18 cellular contexts compared by ENCODE assay signal in genomic region chr16:14241631-14242030, GRCh38.
"Had no signal": no experiment of that assay in that cellular context is flagged by ENCODE, and none has a peak within 500 bp of the region (broad histone marks: within the 10 kb centered on the region; RNA-seq: fewer than 3 reads in every experiment).

No MANE protein-coding gene starts in this region.

- H3K4me1 ChIP-seq: gastroesophageal sphincter, lower lobe of right lung had no signal

- H3K27me3 ChIP-seq: dorsolateral prefrontal cortex, gastroesophageal sphincter had no signal

- DNase-seq: activated CD4-positive, alpha-beta T cell treated with anti-CD3 and anti-CD28 coated beads, Interleukin-2, amount 50 U/mL, for 1 hour; activated CD4-positive, CD25-positive, alpha-beta regulatory T cell treated with anti-CD3 and anti-CD28 coated beads, Interleukin-2, amount 50 U/mL, for 72 hours; activated CD8-positive, alpha-beta memory T cell treated with anti-CD3 and anti-CD28 coated beads, Interleukin-2, amount 50 U/mL, for 4 hours; activated naive CD4-positive, alpha-beta T cell treated with anti-CD3 and anti-CD28 coated beads for 36 hours; activated naive CD8-positive, alpha-beta T cell treated with anti-CD3 and anti-CD28 coated beads, Interleukin-2, amount 50 U/mL, for 24 hours; activated T-cell treated with anti-CD3 and anti-CD28 coated beads, Interleukin-2, amount 50 U/mL, for 4 hours; aorta; dorsolateral prefrontal cortex; immature natural killer cell; kidney glomerular epithelial cell; lower lobe of right lung; natural killer cell; stimulated activated CD4-positive, alpha-beta T cell treated with anti-CD3 and anti-CD28 coated beads, Interleukin-4, amount 100 ng/mL, for 1 hour; stimulated activated naive CD8-positive, alpha-beta T cell treated with anti-CD3 and anti-CD28 coated beads, Interleukin-15, amount 100 ng/mL, for 72 hours; T-helper 1 cell; T-helper 9 cell had no signal

- H3K27ac ChIP-seq: lower lobe of right lung, skin epidermis had no signal

- ATAC-seq: activated naive CD8-positive, alpha-beta T cell treated with anti-CD3 and anti-CD28 coated beads, Interleukin-2, amount 50 U/mL, for 24 hours; activated T-cell treated with anti-CD3 and anti-CD28 coated beads, Interleukin-2, amount 50 U/mL, for 4 hours; gastroesophageal sphincter; natural killer cell; stimulated activated naive CD8-positive, alpha-beta T cell treated with anti-CD3 and anti-CD28 coated beads, Interleukin-15, amount 100 ng/mL, for 72 hours had no signal

- H3K9me3 ChIP-seq: gastroesophageal sphincter, lower lobe of right lung had no signal

- H3K4me3 ChIP-seq: dorsolateral prefrontal cortex, gastroesophageal sphincter, lower lobe of right lung, skin epidermis had no signal
